ENCODE assay signal across 23 cellular contexts in genomic region chr5:99926463-99926862, GRCh38.
DNase-seq lines count a peak whose midpoint lies in the region; ATAC-seq lines count a peak whose summit lies in the region.
"Had no signal": no experiment of that assay in that cellular context is flagged by ENCODE, and none has a peak within 500 bp of the region (broad histone marks: within the 10 kb centered on the region; RNA-seq: fewer than 3 reads in every experiment).

No MANE protein-coding gene starts in this region.

- peak; percentile 65 for DNase-seq in renal cortical epithelial cell (ENCODE audit: low read depth)
- no peak for DNase-seq in putamen (ENCODE audit: low spot score)
- DNase-seq in posterior vena cava (ENCODE audit: low spot score), result no peak
- DNase-seq in DMS114 treated with DMSO at 0.1 percent for 48 hours (lab: John Stamatoyannopoulos, UW; ENCODE audit: unreplicated experiment), result no peak
- no peak for DNase-seq in NCI-H748 (lab: John Stamatoyannopoulos, UW; ENCODE audit: unreplicated experiment)
- DNase-seq: activated CD4-positive, alpha-beta T cell treated with anti-CD3 and anti-CD28 coated beads for 4 hours; activated T-cell treated with anti-CD3 and anti-CD28 coated beads, Interleukin-2, amount 50 U/mL, for 4 hours; brain microvascular endothelial cell; effector CD4-positive, alpha-beta T cell; erythroblast; GOT3; heart left ventricle; left cardiac atrium; NCI-H1105; NCI-H2029; NCI-H226; NCI-H774; psoas muscle; RPMI8226; trophoblast cell had no signal

- intact Hi-C loops in posterior vena cava (cut with DNase I), result loop anchor here in 1 of 2 donors (5.0 kb wide), 1 partner anchor 659 kb away; no protein-coding TSS in a partner anchor

- ATAC-seq in GM19395 (IDR thresholded peaks at IDR 0.05; ENCODE audit: unreplicated experiment), result peak; percentile 68
- peak; percentile 39 for ATAC-seq in HG02798 (IDR thresholded peaks at IDR 0.05; ENCODE audit: poor library complexity, unreplicated experiment)
- peak; percentile 46 for ATAC-seq in HG03342 (IDR thresholded peaks at IDR 0.05; ENCODE audit: unreplicated experiment)
- ATAC-seq: activated T-cell treated with anti-CD3 and anti-CD28 coated beads, Interleukin-2, amount 50 U/mL, for 4 hours; heart left ventricle; left cardiac atrium; psoas muscle had no signal
